1 cellular context compared by ENCODE assay signal in the genomic region with DNA sequence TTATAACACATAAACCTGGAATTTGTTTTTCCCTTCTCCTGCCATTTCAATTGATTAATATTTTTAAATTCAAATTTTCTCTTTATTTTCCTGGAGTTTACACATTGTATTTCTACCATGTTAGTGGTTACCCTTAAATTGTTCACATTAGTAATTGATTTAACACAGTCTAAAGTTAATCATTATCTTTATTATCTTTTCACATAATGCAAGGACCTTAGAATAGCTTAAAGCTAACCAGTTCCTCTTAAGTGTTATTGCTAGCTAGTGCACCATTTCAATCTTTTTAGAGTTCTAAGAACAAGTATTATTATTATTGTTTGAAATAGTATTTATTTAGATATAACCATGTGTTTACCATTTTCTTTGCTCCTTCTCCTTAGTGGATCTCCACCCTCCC.
TF ChIP-seq lines count a peak whose summit lies in the region.

No MANE protein-coding gene starts in this region.

TF ChIP-seq in HepG2, 621 proteins besides CTCF, POLR2A, EP300 and RAD21:
- no peak for TF ChIP-seq ZNF335 (CRISPR knock-in tag; IDR thresholded peaks at IDR 0.05)
TF ChIP-seq in HepG2: peak in this region for 0.
